Comparison of ENCODE assay signal across 8 cellular contexts in genomic region chr17:1180958-1181768, GRCh38. TPM values are rescaled to one million over a fixed set of nuclear protein-coding genes. Genes with fewer than 3 reads are reported as not detected.
A peak's percentile ranks its signal among the peaks of the same experiment; 100 is the strongest.
DNase-seq lines count a peak whose midpoint lies in the region; ATAC-seq and TF ChIP-seq lines count a peak whose summit lies in the region.

No MANE protein-coding gene starts in this region.

- no peaks in the 10 kb centered on the region for H3K9me3 Mint-ChIP-seq in MCF 10A (ENCODE audit: unreplicated experiment)

- no peaks in the 10 kb centered on the region for H3K4me1 Mint-ChIP-seq in MCF 10A (ENCODE audit: insufficient read depth, unreplicated experiment)

- H3K9me1 ChIP-seq in IMR-90 (ENCODE audit: insufficient read depth, low read length), result peaks cover 11% of the 10 kb centered on the region

- no peaks in the 10 kb centered on the region for H3K27me3 Mint-ChIP-seq in MCF 10A (ENCODE audit: insufficient read depth, unreplicated experiment)

- no peaks in the 10 kb centered on the region for H3K36me3 ChIP-seq in breast epithelium
- H3K36me3 ChIP-seq in IMR-90 (ENCODE audit: control insufficient read depth, insufficient read depth, low read length), result no peaks in the 10 kb centered on the region; the same call in 1 of the 2 replicates
- H3K36me3 ChIP-seq in stomach smooth muscle (ENCODE audit: control insufficient read depth in 2 of 2, insufficient read depth in 2 of 2, low read length in 2 of 2), result no peaks in the 10 kb centered on the region

- peak overlapping the region; percentile 87 for H2AFZ ChIP-seq in IMR-90 (replicated peaks; ENCODE audit: low read length, poor library complexity)

- peaks cover 4% of the 10 kb centered on the region for H3K36me3 Mint-ChIP-seq in MCF 10A (ENCODE audit: insufficient read depth, unreplicated experiment)

- dilution Hi-C loops in IMR-90 (cut with HindIII; ENCODE audit: low sequenced_read_pairs, unreplicated experiment), result no loop called here

- no peak overlapping the region for H3K27ac Mint-ChIP-seq in MCF 10A (ENCODE audit: low read depth, unreplicated experiment)

- no peak overlapping the region for H2BK15ac ChIP-seq in IMR-90 (ENCODE audit: low read depth, low read length)

- peak overlapping the region; percentile 56 for H2AK9ac ChIP-seq in IMR-90 (replicated peaks; ENCODE audit: low read depth, low read length, poor library complexity)

- peak overlapping the region; percentile 76 for H2BK5ac ChIP-seq in IMR-90 (ENCODE audit: low read depth, low read length, poor library complexity, severe bottlenecking)

- no peak overlapping the region for H3K4me2 ChIP-seq in IMR-90 (ENCODE audit: low read depth, low read length)

- H3K18ac ChIP-seq in IMR-90 (ENCODE audit: low read depth, low read length), result no peak overlapping the region

- no peak overlapping the region for H3K4me3 ChIP-seq in breast epithelium
- H3K4me3 ChIP-seq in IMR-90 (ENCODE audit: insufficient read depth, low read depth, low read length), result no peak overlapping the region
- H3K4me3 ChIP-seq in dorsolateral prefrontal cortex, result peak overlapping the region in 55 of 59 donors; percentile 7 to 87 (median 72)
- no peak overlapping the region for H3K4me3 ChIP-seq in stomach smooth muscle (ENCODE audit: low read length in 2 of 2)

- POLR2A ChIA-PET in MCF 10A (lab: Yijun Ruan, JAX) (no interaction called here), IMR-90 (lab: Charles Lee; ENCODE audit: unreplicated experiment) (no interaction called here)

- H4K5ac ChIP-seq in IMR-90 (ENCODE audit: low read depth, low read length), result peak overlapping the region; percentile 55; the same call in 1 of the 2 replicates

- H3K9me3 ChIP-seq in breast epithelium, result no peaks in the 10 kb centered on the region
- H3K9me3 ChIP-seq in IMR-90 (ENCODE audit: control insufficient read depth, insufficient read depth, low read length), result no peaks in the 10 kb centered on the region
- no peaks in the 10 kb centered on the region for H3K9me3 ChIP-seq in stomach smooth muscle (ENCODE audit: control insufficient read depth in 2 of 2, low read length in 2 of 2)

- no peak for TF ChIP-seq RAD21 in IMR-90 (IDR thresholded peaks at IDR 0.05; ENCODE audit: low read length)

- no peaks in the 10 kb centered on the region for H3K27me3 ChIP-seq in breast epithelium
- H3K27me3 ChIP-seq in IMR-90 (ENCODE audit: control insufficient read depth, insufficient read depth, low read length), result no peaks in the 10 kb centered on the region
- H3K27me3 ChIP-seq in dorsolateral prefrontal cortex, result peaks cover 0 to 53% (median 0%) of the 10 kb centered on the region in 45 donors
- no peaks in the 10 kb centered on the region for H3K27me3 ChIP-seq in stomach smooth muscle (ENCODE audit: control insufficient read depth in 1 of 2, insufficient read depth in 2 of 2, low read length in 2 of 2)

- peak overlapping the region; percentile 61 for H3K4ac ChIP-seq in IMR-90 (ENCODE audit: low read depth, low read length)

- H3K14ac ChIP-seq in IMR-90 (replicated peaks; ENCODE audit: low read depth, low read length), result 0 out of 2 replicates have a peak overlapping the region, but pooled peaks have one; percentile 62

- no peak overlapping the region for H3K56ac ChIP-seq in IMR-90 (ENCODE audit: extremely low read depth, insufficient read depth, low read length)

- H3K23ac ChIP-seq in IMR-90 (ENCODE audit: low read depth, low read length), result no peak overlapping the region

- no peak overlapping the region; the same call in 1 of the 2 replicates for H2BK20ac ChIP-seq in IMR-90 (ENCODE audit: low read depth, low read length)

- in situ Hi-C loops in IMR-90 (cut with MboI; ENCODE audit: low sequenced_read_pairs), result no loop called here

- peak overlapping the region; percentile 15 to 86; a peak in 3 of 4 replicates for H4K8ac ChIP-seq in IMR-90 (ENCODE audit: low read depth in 2 of 2, low read length in 2 of 2)

- WGBS in IMR-90 (ENCODE audit: extremely low coverage in 2 of 2, insufficient read length in 1 of 2), 2 experiments, result 90% methylated on average over 2 of the region's 25 CpGs; no CpG with 5 or more reads in 1 of the 2 experiments

- H3K9ac ChIP-seq in IMR-90 (ENCODE audit: low read depth, low read length), result no peak overlapping the region
- no peak overlapping the region for H3K9ac ChIP-seq in stomach smooth muscle (ENCODE audit: low read length in 2 of 2)

- intact Hi-C loops in breast epithelium (cut with DNase I; ENCODE audit: low total_unique reads), result loop anchor here (10.0 kb wide), 1 partner anchor 56 kb away; no protein-coding TSS in a partner anchor
- intact Hi-C loops in MCF 10A (cut with micrococcal nuclease), result no loop called here
- intact Hi-C loops in IMR-90 (cut with micrococcal nuclease), result no loop called here
- intact Hi-C loops in dorsolateral prefrontal cortex (cut with DNase I), result no loop called here

- peaks cover 9 to 21% of the 10 kb centered on the region in 2 experiments for H3K79me1 ChIP-seq in IMR-90 (ENCODE audit: low read depth in 1 of 2, low read length in 2 of 2)

- H2BK120ac ChIP-seq in IMR-90 (ENCODE audit: low read depth, low read length), result peak overlapping the region; percentile 53

- H3K4me1 ChIP-seq in breast epithelium (peaks cover 7 to 14% of the 10 kb centered on the region in 2 donors), IMR-90 (ENCODE audit: control insufficient read depth, insufficient read depth, low read length) (peaks cover 17% of the 10 kb centered on the region), stomach smooth muscle (ENCODE audit: control insufficient read depth, insufficient read depth, low read length) (peaks cover 30% of the 10 kb centered on the region)

- H3K4me3 Mint-ChIP-seq in MCF 10A (ENCODE audit: unreplicated experiment), result no peak overlapping the region

- BruUV-seq in MCF 10A (replicated peaks; lab: Mats Ljungman, UMichigan), result no TSS peak
- no TSS peak for BruUV-seq in IMR-90 (replicated peaks; lab: Mats Ljungman, UMichigan)

- CTCF ChIA-PET in MCF 10A (lab: Yijun Ruan, JAX), result interaction anchor here (1.7 kb wide), 1 partner anchor 59 kb away, joined by 7 read pairs; no protein-coding TSS in a partner anchor
- CTCF ChIA-PET in IMR-90 (lab: Yijun Ruan, JAX), result interaction anchor here (1.1 kb wide), 1 partner anchor 59 kb away, joined by 3 read pairs; no protein-coding TSS in a partner anchor

- no peak for TF ChIP-seq POLR2A in breast epithelium (IDR thresholded peaks at IDR 0.05)
- TF ChIP-seq POLR2A in IMR-90 (IDR thresholded peaks at IDR 0.05; ENCODE audit: low read depth, low read length), result no peak

- peak overlapping the region; percentile 81 to 93 for H3K27ac ChIP-seq in breast epithelium
- H3K27ac ChIP-seq in IMR-90 (ENCODE audit: insufficient read depth, low read length), result no peak overlapping the region; the same call in 1 of the 2 replicates
- H3K27ac ChIP-seq in dorsolateral prefrontal cortex, result peak overlapping the region in 57 of 59 donors; percentile 25 to 95 (median 84)
- peak overlapping the region; percentile 64 for H3K27ac ChIP-seq in stomach smooth muscle (ENCODE audit: low read length)

- H2AK5ac ChIP-seq in IMR-90 (ENCODE audit: low read depth, low read length), result peak overlapping the region; percentile 78; the same call in 1 of the 2 replicates

- H4K20me1 ChIP-seq in IMR-90 (ENCODE audit: insufficient read depth, low read length), result peaks cover 22% of the 10 kb centered on the region

- no peak for ATAC-seq in IMR-90 (ENCODE audit: low read depth)

- H4K91ac ChIP-seq in IMR-90 (ENCODE audit: insufficient read depth, low read depth, low read length), result peak overlapping the region; percentile 36; the same call in 1 of the 2 replicates

- no peak for TF ChIP-seq CTCF in breast epithelium (IDR thresholded peaks at IDR 0.05)
- TF ChIP-seq CTCF in MCF 10A (IDR thresholded peaks at IDR 0.05; ENCODE audit: unreplicated experiment), result no peak
- no peak for TF ChIP-seq CTCF in IMR-90 (conservative IDR thresholded peaks at IDR 0.05; ENCODE audit: low read depth, low read length)
- TF ChIP-seq CTCF in dorsolateral prefrontal cortex (IDR thresholded peaks at IDR 0.05 in 54 of 56, conservative IDR thresholded peaks at IDR 0.05 in 2 of 56; ENCODE audit: low read depth in 1 of 56, partially characterized antibody in 56 of 56), result no peak

- DNase-seq in breast epithelium (ENCODE audit: low spot score in 2 of 2), result no peak
- no peak for DNase-seq in MCF 10A (ENCODE audit: unreplicated experiment)
- no peak for DNase-seq in IMR-90
- DNase-seq in dorsolateral prefrontal cortex, result peak in 8 of 10 donors; percentile 49 to 93 (median 82)
- DNase-seq in SIG-M5 (lab: John Stamatoyannopoulos, UW), result no peak
- DNase-seq in mucosa of gallbladder (ENCODE audit: low spot score), result no peak
- DNase-seq in HUDEP-2 (lab: John Stamatoyannopoulos, UW; ENCODE audit: unreplicated experiment in 76 of 76), result no peak

TF ChIP-seq in IMR-90, 13 proteins besides CTCF, POLR2A, EP300 and RAD21 (continues in another document):
- TF ChIP-seq NFE2L2 (IDR thresholded peaks at IDR 0.05; ENCODE audit: low read depth, low read length) (no peak), RCOR1 (IDR thresholded peaks at IDR 0.05; ENCODE audit: insufficient replicate concordance, low read length) (no peak), CEBPB (IDR thresholded peaks at IDR 0.05; ENCODE audit: low read depth, low read length) (no peak), USF2 (IDR thresholded peaks at IDR 0.05; ENCODE audit: low read depth, low read length) (no peak), MAZ (IDR thresholded peaks at IDR 0.05; ENCODE audit: borderline replicate concordance, low read depth, low read length) (no peak), FOS (IDR thresholded peaks at IDR 0.05; ENCODE audit: low read depth, low read length) (no peak), BHLHE40 (IDR thresholded peaks at IDR 0.05; ENCODE audit: low read depth, low read length) (no peak), MXI1 (IDR thresholded peaks at IDR 0.05; ENCODE audit: borderline replicate concordance, low read depth, low read length) (no peak), SMC3 (IDR thresholded peaks at IDR 0.05; ENCODE audit: low read depth, low read length) (no peak)

RNA-seq across cellular contexts. Expression of gene ABR, which starts 1.4 kb away (rescaled TPM):
- 10 to 100 TPM; 63.5 to 77.0 (median 75.0) TPM for total RNA-seq in breast epithelium
- 44.7 and 54.2 TPM in 2 replicates for total RNA-seq in MCF 10A (2022)
- 24.7 and 28.3 TPM in 2 replicates for total RNA-seq in IMR-90 (2012; rRNA removed)
- 79.7 and 111 TPM in 2 replicates for polyA plus RNA-seq in IMR-90 (2012; rRNA removed)
- 97.0 and 129 TPM in 2 replicates for polyA plus RNA-seq in IMR-90 (2012; cell fraction: cytosol; rRNA removed)
- polyA plus RNA-seq in IMR-90 (2012; cell fraction: nucleus; rRNA removed; ENCODE audit: low replicate concordance), result 96.8 and 177 TPM in 2 replicates
- 100 to 1,000 TPM; 259 to 675 (median 435) TPM for total RNA-seq in dorsolateral prefrontal cortex
- total RNA-seq in mucosa of gallbladder, result 279 TPM

Comparison
In these comparisons a context has a peak if more than half of its experiments do, and no peak if none do; other contexts are left out.
1. DNase-seq: peak in dorsolateral prefrontal cortex (8 of 10); none in breast epithelium (0 of 2), MCF 10A (single experiment), IMR-90 (single experiment), SIG-M5 (single experiment), mucosa of gallbladder (single experiment) and HUDEP-2 (0 of 76).
2. H3K4me3 ChIP-seq: peak in dorsolateral prefrontal cortex (55 of 59); none in breast epithelium (0 of 3), IMR-90 (single experiment) and stomach smooth muscle (0 of 2).